ENCODE assay signal across 26 cellular contexts in the genomic region with DNA sequence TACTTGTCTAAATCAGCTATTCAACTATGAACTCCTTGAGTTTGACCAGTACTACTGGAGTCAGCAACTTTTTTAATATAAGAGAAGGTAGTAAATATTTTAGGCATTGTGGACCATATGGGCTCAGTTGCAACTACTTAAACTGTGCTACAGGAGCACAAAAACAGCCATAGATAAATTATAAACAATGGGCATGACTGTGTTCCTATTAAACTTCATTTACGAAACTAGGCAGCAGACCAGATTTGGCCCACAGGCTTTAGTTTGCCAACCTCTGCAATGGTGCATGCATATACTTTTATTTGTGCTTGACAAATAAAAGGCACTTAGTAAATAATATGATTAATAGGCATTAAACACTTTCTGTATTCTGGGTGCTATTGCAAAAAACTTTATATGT.
"Had no signal": no experiment of that assay in that cellular context is flagged by ENCODE, and none has a peak within 500 bp of the region (broad histone marks: within the 10 kb centered on the region; RNA-seq: fewer than 3 reads in every experiment).

No MANE protein-coding gene starts in this region.

- H3K27ac ChIP-seq: ascending aorta, cardiac muscle cell, Peyer's patch had no signal

- H3K36me3 ChIP-seq: ascending aorta, cardiac muscle cell, MG63, Peyer's patch had no signal

- DNase-seq: activated CD4-positive, alpha-beta T cell treated with anti-CD3 and anti-CD28 coated beads, Interleukin-2, amount 10 ng/mL, durations not matched to agents 24 days and 14 days; activated CD4-positive, alpha-beta T cell treated with anti-CD3 and anti-CD28 coated beads, Interleukin-2, amount 50 U/mL, for 4 hours; activated CD8-positive, alpha-beta T cell treated with anti-CD3 and anti-CD28 coated beads for 36 hours; activated effector memory CD4-positive, alpha-beta T cell treated with anti-CD3 and anti-CD28 coated beads, Interleukin-2, amount 50 U/mL, for 16 hours; activated naive CD4-positive, alpha-beta T cell; activated naive CD8-positive, alpha-beta T cell treated with anti-CD3 and anti-CD28 coated beads, Interleukin-2, amount 10 ng/mL, durations not matched to agents 7 days and 5 days; activated T-cell treated with anti-CD3 and anti-CD28 coated beads, Interleukin-2, amount 50 U/mL, for 1 hour; activated T-cell treated with anti-CD3 and anti-CD28 coated beads, Interleukin-2, amount 50 U/mL, for 72 hours; amygdala; MG63; NCI-H1048; NCI-H1105 treated with DMSO at 0.1 percent for 48 hours; NCI-H1436; NCI-H1694; NCI-H1930; NCI-H2081 treated with DMSO at 0.1 percent for 48 hours; NCI-H226; NCI-H446 treated with DMSO at 0.1 percent for 48 hours; NCI-H524; NCI-H69; NCI-H82; Peyer's patch; RPMI8226 had no signal

- H3K27me3 ChIP-seq: ascending aorta, cardiac muscle cell, MG63, Peyer's patch had no signal

- ATAC-seq: activated CD8-positive, alpha-beta T cell treated with anti-CD3 and anti-CD28 coated beads for 36 hours; activated T-cell treated with anti-CD3 and anti-CD28 coated beads, Interleukin-2, amount 50 U/mL, for 72 hours; activated T-helper 17 cell treated with anti-CD3 and anti-CD28 coated beads, Interleukin-2, amount 50 U/mL, for 72 hours had no signal

- H3K4me1 ChIP-seq: ascending aorta had no signal

- H3K9me3 ChIP-seq: ascending aorta, MG63, Peyer's patch had no signal

- H3K4me3 ChIP-seq: ascending aorta, cardiac muscle cell, MG63, Peyer's patch had no signal
